15 cellular contexts compared by ENCODE assay signal in genomic region chr7:136877509-136877908, GRCh38. TPM values are rescaled to one million over a fixed set of nuclear protein-coding genes. Genes with fewer than 3 reads are reported as not detected.
A peak's percentile ranks its signal among the peaks of the same experiment; 100 is the strongest.
DNase-seq lines count a peak whose midpoint lies in the region; ATAC-seq, FAIRE-seq and TF ChIP-seq lines count a peak whose summit lies in the region.
"Had no signal": no experiment of that assay in that cellular context is flagged by ENCODE, and none has a peak within 500 bp of the region (broad histone marks: within the 10 kb centered on the region; RNA-seq: fewer than 3 reads in every experiment).

No MANE protein-coding gene starts in this region.

- H3K36me3 Mint-ChIP-seq in chondrocyte (ENCODE audit: low read depth), result no peaks in the 10 kb centered on the region
- H3K36me3 Mint-ChIP-seq: CD4-positive, CD25-positive, alpha-beta regulatory T cell had no signal

- H3K4me1 ChIP-seq in heart right ventricle, result peaks cover 0 to 39% (median 3%) of the 10 kb centered on the region in 9 donors
- H3K4me1 ChIP-seq: BLaER1 treated with 17β-estradiol and CSF1 and Interleukin-3, amounts not matched to agents 10 nM and 100 nM had no signal

- WGBS in heart right ventricle, 2 donors, result 87 to 90% methylated on average over 1 of the region's 1 CpG

- TF ChIP-seq CTCF in heart right ventricle (IDR thresholded peaks at IDR 0.05) (no peak), epithelial cell of esophagus (IDR thresholded peaks at IDR 0.05; ENCODE audit: insufficient read depth, low read depth, low read length, missing control alignments) (no peak), chondrocyte (IDR thresholded peaks at IDR 0.05) (no peak)

- no peak for TF ChIP-seq POLR2A in GM12892 (IDR thresholded peaks at IDR 0.05; ENCODE audit: low read depth, low read length)

- H3K36me3 ChIP-seq in heart right ventricle, result no peaks in the 10 kb centered on the region
- H3K36me3 ChIP-seq: BLaER1 treated with 17β-estradiol and CSF1 and Interleukin-3, amounts not matched to agents 10 nM and 100 nM had no signal

- no peak overlapping the region for H3K4me3 Mint-ChIP-seq in chondrocyte (ENCODE audit: unreplicated experiment)
- H3K4me3 Mint-ChIP-seq: CD4-positive, CD25-positive, alpha-beta regulatory T cell; H9 had no signal

- no peak for DNase-seq in heart right ventricle
- no peak for DNase-seq in Right ventricle myocardium superior
- DNase-seq in HCEC 1CT, result peak; percentile 14
- peak; percentile 3 for DNase-seq in epithelial cell of esophagus (ENCODE audit: low read depth)
- DNase-seq in chondrocyte (ENCODE audit: low spot score), result no peak
- no peak for DNase-seq in GM12892 (ENCODE audit: insufficient read length)
- no peak for DNase-seq in DMS153 (lab: John Stamatoyannopoulos, UW)
- DNase-seq: ACHN; CD4-positive, CD25-positive, alpha-beta regulatory T cell; H9 had no signal

- no peaks in the 10 kb centered on the region for H3K9me3 Mint-ChIP-seq in chondrocyte (ENCODE audit: low read depth)
- H3K9me3 Mint-ChIP-seq: H9 had no signal

- H3K4me1 Mint-ChIP-seq in chondrocyte (ENCODE audit: low read depth), result no peaks in the 10 kb centered on the region
- H3K4me1 Mint-ChIP-seq: CD4-positive, CD25-positive, alpha-beta regulatory T cell had no signal

- intact Hi-C loops in heart right ventricle (cut with DNase I), result loop anchor here in 4 of 10 donors (5.0 to 10.0 kb wide), 2 partner anchors 205 to 207 kb away; no protein-coding TSS in a partner anchor
- intact Hi-C loops in Right ventricle myocardium superior (cut with DNase I), result loop anchor here (10.0 kb wide), 2 partner anchors 127 to 207 kb away; no protein-coding TSS in a partner anchor

- no peak overlapping the region for H3K4me3 ChIP-seq in heart right ventricle
- H3K4me3 ChIP-seq in epithelial cell of esophagus (ENCODE audit: low read length), result no peak overlapping the region
- H3K4me3 ChIP-seq: BLaER1 treated with 17β-estradiol and CSF1 and Interleukin-3, amounts not matched to agents 10 nM and 100 nM had no signal

- peaks cover 0 to 1% (median 0%) of the 10 kb centered on the region in 7 donors for H3K27me3 ChIP-seq in heart right ventricle
- H3K27me3 ChIP-seq: BLaER1 treated with 17β-estradiol and CSF1 and Interleukin-3, amounts not matched to agents 10 nM and 100 nM had no signal

- ATAC-seq in heart right ventricle (no peak), Right ventricle myocardium superior (ENCODE audit: poor library complexity) (no peak)
- ATAC-seq: HepG2 had no signal

- no peak for FAIRE-seq in GM12892 (lab: Jason Lieb, UNC)
- FAIRE-seq: GM18507, HepG2, HTR-8/SVneo had no signal

- H3K27me3 Mint-ChIP-seq in chondrocyte (ENCODE audit: low read depth), result peaks cover 43% of the 10 kb centered on the region
- H3K27me3 Mint-ChIP-seq: CD4-positive, CD25-positive, alpha-beta regulatory T cell had no signal

- peak overlapping the region in 8 of 10 donors; percentile 15 to 66 (median 38) for H3K27ac ChIP-seq in heart right ventricle
- H3K27ac ChIP-seq: BLaER1 treated with 17β-estradiol and CSF1 and Interleukin-3, amounts not matched to agents 10 nM and 100 nM had no signal

- no peak overlapping the region for H3K27ac Mint-ChIP-seq in chondrocyte (ENCODE audit: unreplicated experiment)
- H3K27ac Mint-ChIP-seq: CD4-positive, CD25-positive, alpha-beta regulatory T cell; H9 had no signal

- no peaks in the 10 kb centered on the region for H3K9me3 ChIP-seq in heart right ventricle
- H3K9me3 ChIP-seq: BLaER1 treated with 17β-estradiol and CSF1 and Interleukin-3, amounts not matched to agents 10 nM and 100 nM had no signal

RNA-seq across cellular contexts. Expression of gene CHRM2, which starts 9.1 kb away (rescaled TPM):
- total RNA-seq in heart right ventricle (100 to 1,000 TPM in 2 of 10 donors, 10 to 100 TPM in 8; 24.8 to 108 (median 78.0) TPM), Right ventricle myocardium superior (72.1 TPM), chondrocyte (0.07 TPM in 1 of 3 replicates, not detected in the others)
- 10 to 100 TPM; 11.7 to 30.8 TPM for polyA plus RNA-seq in heart right ventricle
- not detected for polyA plus RNA-seq in GM12892 (2012; ENCODE audit: missing spikeins)
- total RNA-seq: A172; CD4-positive, CD25-positive, alpha-beta regulatory T cell; H9; HepG2 had no signal
- polyA plus RNA-seq: CD4-positive, CD25-positive, alpha-beta regulatory T cell; HepG2 had no signal

Comparison
In these comparisons a context has a peak if more than half of its experiments do, and no peak if none do; other contexts are left out.
1. DNase-seq: peak in HCEC 1CT (single experiment) and epithelial cell of esophagus (single experiment); none in heart right ventricle (0 of 2), Right ventricle myocardium superior (single experiment), chondrocyte (single experiment), GM12892 (single experiment) and DMS153 (single experiment).
2. RNA of gene CHRM2, which starts 9.1 kb away (total RNA-seq): 24.8 to 108 TPM in heart right ventricle and 72.1 TPM in Right ventricle myocardium superior (single experiment); 0.07 TPM in chondrocyte; every median in the first group is over 10 times any median in the second.